20 cellular contexts compared by ENCODE assay signal in the genomic region with DNA sequence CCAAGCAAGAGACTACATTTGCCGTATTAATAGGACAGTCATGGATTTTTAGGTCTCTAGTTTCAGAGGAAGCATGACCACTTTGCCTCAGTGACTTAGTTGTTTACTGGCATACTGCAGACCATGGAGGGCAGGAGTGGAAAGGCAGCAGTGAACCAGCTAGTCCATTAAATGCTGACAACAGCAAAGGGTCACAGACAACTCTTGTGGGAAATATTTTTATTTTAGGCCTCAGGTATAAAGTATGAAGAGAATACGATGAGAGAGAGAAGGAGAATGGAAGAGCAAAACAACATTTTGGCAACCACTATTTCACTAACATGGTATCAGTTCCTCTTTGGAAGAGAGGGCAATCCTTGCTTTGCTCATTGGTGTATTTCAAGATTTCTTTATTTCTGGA.
DNase-seq lines count a peak whose midpoint lies in the region; ATAC-seq, FAIRE-seq and TF ChIP-seq lines count a peak whose summit lies in the region.
"Had no signal": no experiment of that assay in that cellular context is flagged by ENCODE, and none has a peak within 500 bp of the region (broad histone marks: within the 10 kb centered on the region; RNA-seq: fewer than 3 reads in every experiment).

No MANE protein-coding gene starts in this region.

- H2AFZ ChIP-seq in GM12878 (ENCODE audit: control insufficient read depth, low read depth, low read length): no peak overlapping the region
- H2AFZ ChIP-seq: GM23338 had no signal

- no peaks in the 10 kb centered on the region for H3K4me1 ChIP-seq in GM12878 (ENCODE audit: control insufficient read depth, insufficient read depth, low read length)
- H3K4me1 ChIP-seq: A549 had no signal

- 54% methylated on average over 2 of the region's 2 CpGs for WGBS in GM12878 (ENCODE audit: insufficient coverage, insufficient replicate concordance, low lambda C conversion rate, missing lambda C conversion rate)

- POLR2A ChIA-PET in GM12878 (lab: Charles Lee): no interaction called here

- SMC1A ChIA-PET in GM12878 (lab: Charles Lee; ENCODE audit: uncharacterized antibody, unreplicated experiment): no interaction called here

- DNase-seq in NCI-H345 (lab: John Stamatoyannopoulos, UW) (peak; percentile 41), NCI-H345 treated with DMSO at 0.1 percent for 48 hours (lab: John Stamatoyannopoulos, UW; ENCODE audit: unreplicated experiment) (no peak), GM12891 (ENCODE audit: insufficient read length, low spot score) (no peak), MV-4-11 (lab: John Stamatoyannopoulos, UW) (peak; percentile 16), GM12878 (ENCODE audit: low read depth, low spot score) (no peak), brain microvascular endothelial cell (no peak), GM20000 (ENCODE audit: low spot score) (no peak)
- DNase-seq: 8988T; ACHN; AML-193; Calu3; CD4-positive, alpha-beta memory T cell; DMS53; DMS79 treated with DMSO at 0.1 percent for 48 hours; GF-D8; H9 had no signal

- H3K9me3 ChIP-seq in GM12878 (replicated peaks; ENCODE audit: control insufficient read depth, insufficient read depth, low read length): no peaks in the 10 kb centered on the region
- H3K9me3 ChIP-seq: A549 had no signal

- TF ChIP-seq POLR2A in GM12891 (IDR thresholded peaks at IDR 0.05; ENCODE audit: low read depth, low read length) (no peak), GM12878 (IDR thresholded peaks at IDR 0.05; ENCODE audit: low read depth, low read length) (no peak)

- TF ChIP-seq EP300 in GM12878 (IDR thresholded peaks at IDR 0.05; ENCODE audit: borderline replicate concordance in 1 of 2, control insufficient read depth in 1 of 2, low read depth in 2 of 2, low read length in 2 of 2): no peak

- H3K4me3 ChIP-seq in GM12878 (no peak overlapping the region), brain microvascular endothelial cell (ENCODE audit: low read depth, low read length) (no peak overlapping the region)
- H3K4me3 ChIP-seq: A549, GM23338 had no signal

- H3K9ac ChIP-seq in GM12878 (ENCODE audit: control insufficient read depth, insufficient read depth, low read length): no peak overlapping the region

- no peak overlapping the region for H3K27ac ChIP-seq in GM12878 (ENCODE audit: control insufficient read depth, insufficient read depth)
- no peak overlapping the region for H3K27ac ChIP-seq in brain microvascular endothelial cell
- H3K27ac ChIP-seq: A549 had no signal

- no TSS peak for BruUV-seq in GM12878 (replicated peaks; lab: Mats Ljungman, UMichigan)

- in situ Hi-C loops in GM12878 (cut with MboI): no loop called here
- in situ Hi-C loops in brain microvascular endothelial cell (cut with HindIII; ENCODE audit: low pct_ligation_motif_present, low sequenced_read_pairs): no loop called here

- H3K79me2 ChIP-seq in GM12878 (ENCODE audit: control insufficient read depth, insufficient read depth, low read length): no peaks in the 10 kb centered on the region

- no peak for ATAC-seq in GM12878
- ATAC-seq: A549, GM23338, HCT116 had no signal

- H3K4me2 ChIP-seq in GM12878 (ENCODE audit: control insufficient read depth, insufficient read depth): no peak overlapping the region
- H3K4me2 ChIP-seq: A549, GM23338 had no signal

- CTCF ChIA-PET in GM12878 (lab: Yijun Ruan, JAX): no interaction called here

- intact Hi-C loops in GM12878 (cut with micrococcal nuclease; ENCODE audit: unreplicated experiment): no loop called here

- no peak for TF ChIP-seq RAD21 in GM12878 (IDR thresholded peaks at IDR 0.05; ENCODE audit: insufficient read depth, low read depth, low read length)

- FAIRE-seq in GM12891 (lab: Jason Lieb, UNC) (no peak), GM12878 (lab: Jason Lieb, UNC) (no peak)
- FAIRE-seq: A549, GM19239 had no signal

- no peaks in the 10 kb centered on the region for H3K36me3 ChIP-seq in GM12878 (ENCODE audit: control insufficient read depth in 2 of 2, insufficient read depth in 2 of 2, low read length in 1 of 2)
- H3K36me3 ChIP-seq in brain microvascular endothelial cell (replicated peaks): no peaks in the 10 kb centered on the region

- H4K20me1 ChIP-seq in GM12878 (ENCODE audit: control insufficient read depth, insufficient read depth): no peaks in the 10 kb centered on the region

- H3K27me3 ChIP-seq in GM12878 (replicated peaks in 1 of 2; ENCODE audit: control insufficient read depth in 2 of 2, insufficient read depth in 2 of 2, low read length in 1 of 2): no peaks in the 10 kb centered on the region
- no peaks in the 10 kb centered on the region for H3K27me3 ChIP-seq in brain microvascular endothelial cell (replicated peaks)

- RAD21 ChIA-PET in GM12878 (lab: Charles Lee; ENCODE audit: unreplicated experiment): no interaction called here

- no peak for TF ChIP-seq CTCF in GM12878 (IDR thresholded peaks at IDR 0.05 in 2 of 3, conservative IDR thresholded peaks at IDR 0.05 in 1 of 3; ENCODE audit: control insufficient read depth in 2 of 3, extremely low read depth in 1 of 3, insufficient read depth in 1 of 3, low read depth in 3 of 3, low read length in 3 of 3)
- TF ChIP-seq CTCF in brain microvascular endothelial cell (IDR thresholded peaks at IDR 0.05; ENCODE audit: low read depth, low read length, missing control alignments): no peak
- no peak for TF ChIP-seq CTCF in GM20000 (IDR thresholded peaks at IDR 0.05; ENCODE audit: extremely low read depth, missing control alignments)

TF ChIP-seq in GM12891, 5 proteins besides CTCF, POLR2A, EP300 and RAD21:
- TF ChIP-seq SPI1 (IDR thresholded peaks at IDR 0.05; ENCODE audit: low read depth, low read length): peak; percentile 45; the same call in 1 of the 2 replicates
- no peak for TF ChIP-seq POU2F2 (IDR thresholded peaks at IDR 0.05; ENCODE audit: low read depth, low read length)

TF ChIP-seq in GM12878, 131 proteins besides CTCF, POLR2A, EP300 and RAD21:
- peak; percentile 31; the same call in 1 of the 2 replicates for TF ChIP-seq SPI1 (IDR thresholded peaks at IDR 0.05; ENCODE audit: borderline replicate concordance, insufficient read depth, low read depth, low read length)
- TF ChIP-seq, protein P1, sequence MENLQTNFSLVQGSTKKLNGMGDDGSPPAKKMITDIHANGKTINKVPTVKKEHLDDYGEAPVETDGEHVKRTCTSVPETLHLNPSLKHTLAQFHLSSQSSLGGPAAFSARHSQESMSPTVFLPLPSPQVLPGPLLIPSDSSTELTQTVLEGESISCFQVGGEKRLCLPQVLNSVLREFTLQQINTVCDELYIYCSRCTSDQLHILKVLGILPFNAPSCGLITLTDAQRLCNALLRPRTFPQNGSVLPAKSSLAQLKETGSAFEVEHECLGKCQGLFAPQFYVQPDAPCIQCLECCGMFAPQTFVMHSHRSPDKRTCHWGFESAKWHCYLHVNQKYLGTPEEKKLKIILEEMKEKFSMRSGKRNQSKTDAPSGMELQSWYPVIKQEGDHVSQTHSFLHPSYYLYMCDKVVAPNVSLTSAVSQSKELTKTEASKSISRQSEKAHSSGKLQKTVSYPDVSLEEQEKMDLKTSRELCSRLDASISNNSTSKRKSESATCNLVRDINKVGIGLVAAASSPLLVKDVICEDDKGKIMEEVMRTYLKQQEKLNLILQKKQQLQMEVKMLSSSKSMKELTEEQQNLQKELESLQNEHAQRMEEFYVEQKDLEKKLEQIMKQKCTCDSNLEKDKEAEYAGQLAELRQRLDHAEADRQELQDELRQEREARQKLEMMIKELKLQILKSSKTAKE (IDR thresholded peaks at IDR 0.05; ENCODE audit: low read depth, poor library complexity, severe bottlenecking): no peak
- no peak for TF ChIP-seq ZNF207 (IDR thresholded peaks at IDR 0.05; ENCODE audit: borderline replicate concordance)
- TF ChIP-seq EZH2 (IDR thresholded peaks at IDR 0.05; ENCODE audit: borderline replicate concordance, control insufficient read depth, low read depth, low read length): no peak
- no peak for TF ChIP-seq SMAD1 (IDR thresholded peaks at IDR 0.05; ENCODE audit: low read depth, partially characterized antibody)
- no peak for TF ChIP-seq NBN (IDR thresholded peaks at IDR 0.05)

Comparison
In these comparisons a context has a peak if more than half of its experiments do, and no peak if none do; other contexts are left out.
1. DNase-seq: peak in NCI-H345 (single experiment) and MV-4-11 (single experiment); none in NCI-H345 treated with DMSO at 0.1 percent for 48 hours (single experiment), GM12891 (single experiment), GM12878 (single experiment), brain microvascular endothelial cell (single experiment) and GM20000 (single experiment).